Comparison of ENCODE assay signal across 1 cellular context in genomic region chr3:16587047-16587702, GRCh38.
TF ChIP-seq lines count a peak whose summit lies in the region.

No MANE protein-coding gene starts in this region.

TF ChIP-seq in IMR-90, 13 proteins besides CTCF, POLR2A, EP300 and RAD21 (continued from another document):
- TF ChIP-seq USF2 (IDR thresholded peaks at IDR 0.05; ENCODE audit: low read depth, low read length) (no peak), MAZ (IDR thresholded peaks at IDR 0.05; ENCODE audit: borderline replicate concordance, low read depth, low read length) (no peak), ELK1 (IDR thresholded peaks at IDR 0.05; ENCODE audit: borderline replicate concordance, low read depth, low read length) (no peak), CHD1 (IDR thresholded peaks at IDR 0.05; ENCODE audit: low read depth, low read length) (no peak), RFX5 (IDR thresholded peaks at IDR 0.05; ENCODE audit: low read depth, low read length) (no peak), BHLHE40 (IDR thresholded peaks at IDR 0.05; ENCODE audit: low read depth, low read length) (no peak), SMC3 (IDR thresholded peaks at IDR 0.05; ENCODE audit: low read depth, low read length) (no peak), CEBPB (IDR thresholded peaks at IDR 0.05; ENCODE audit: low read depth, low read length) (no peak)
